8 cellular contexts compared by ENCODE assay signal in genomic region chr19:2051771-2052704, GRCh38. TPM values are rescaled to one million over a fixed set of nuclear protein-coding genes. Genes with fewer than 3 reads are reported as not detected.
DNase-seq lines count a peak whose midpoint lies in the region; ATAC-seq, FAIRE-seq and TF ChIP-seq lines count a peak whose summit lies in the region.

No MANE protein-coding gene starts in this region.

- H3K4me3 ChIP-seq in DND-41 (ENCODE audit: low read depth in 1 of 2, low read length in 2 of 2) (peak overlapping the region; percentile 20 to 89; a peak in 3 of 4 replicates), Karpas-422 (ENCODE audit: low read length) (peak overlapping the region; percentile 44; the same call in 1 of the 2 replicates), liver (ENCODE audit: low read depth in 1 of 3, low read length in 3 of 3) (no peak overlapping the region), thymus (ENCODE audit: low read length) (peak overlapping the region; percentile 96)

- no peaks in the 10 kb centered on the region for H3K9me2 ChIP-seq in Karpas-422 (replicated peaks; ENCODE audit: insufficient read depth, low read length)

- peak overlapping the region; percentile 87 for H3K27ac Mint-ChIP-seq in activated naive CD8-positive, alpha-beta T cell

- no peak for TF ChIP-seq CTCF in DND-41 (IDR thresholded peaks at IDR 0.05; ENCODE audit: borderline replicate concordance, extremely low read depth, low read length, poor library complexity, severe bottlenecking)
- TF ChIP-seq CTCF in liver (IDR thresholded peaks at IDR 0.05; ENCODE audit: low read depth, low read length, missing input control) = no peak

- WGBS in liver = 27% methylated on average over 18 of the region's 18 CpGs
- 38% methylated on average over 18 of the region's 18 CpGs for WGBS in thymus

- H3K79me2 ChIP-seq in DND-41 (ENCODE audit: insufficient read depth, low read length) (peaks cover 40% of the 10 kb centered on the region), Karpas-422 (ENCODE audit: low read length) (peaks cover 34% of the 10 kb centered on the region)

- peaks cover 28% of the 10 kb centered on the region; the same call in 1 of the 2 replicates for H3K36me3 ChIP-seq in DND-41 (ENCODE audit: insufficient read depth, low read length)
- H3K36me3 ChIP-seq in Karpas-422 (ENCODE audit: insufficient read depth, low read length) = peaks cover 18% of the 10 kb centered on the region; the same call in 1 of the 2 replicates
- peaks cover 0 to 2% (median 0%) of the 10 kb centered on the region in 4 donors for H3K36me3 ChIP-seq in liver (ENCODE audit: control insufficient read depth in 4 of 4, insufficient read depth in 3 of 4, low read depth in 1 of 4, low read length in 3 of 4)
- peaks cover 20% of the 10 kb centered on the region for H3K36me3 ChIP-seq in thymus (ENCODE audit: control insufficient read depth, insufficient read depth)

- no peak for FAIRE-seq in frontal cortex (lab: Jason Lieb, UNC)

- peak overlapping the region; percentile 79 for H3K4me3 Mint-ChIP-seq in activated naive CD8-positive, alpha-beta T cell

- H4K20me1 ChIP-seq in DND-41 (ENCODE audit: insufficient read depth, low read length) (peaks cover 37% of the 10 kb centered on the region), Karpas-422 (ENCODE audit: insufficient read depth, low read depth, low read length) (peaks cover 37% of the 10 kb centered on the region)

- H2AFZ ChIP-seq in DND-41 (ENCODE audit: low read depth, low read length) (peak overlapping the region; percentile 85), Karpas-422 (ENCODE audit: low read length) (peak overlapping the region; percentile 60; the same call in 1 of the 2 replicates)

- H3K27ac ChIP-seq in DND-41 (ENCODE audit: low read length) (peak overlapping the region; percentile 82), Karpas-422 (ENCODE audit: low read length) (peak overlapping the region; percentile 68), liver (ENCODE audit: low read depth in 1 of 2, low read length in 2 of 2) (peak overlapping the region; percentile 91 to 93), thymus (ENCODE audit: low read depth) (peak overlapping the region; percentile 94)

- H3K4me1 ChIP-seq in DND-41 (ENCODE audit: insufficient read depth, low read length) (peaks cover 59% of the 10 kb centered on the region), Karpas-422 (ENCODE audit: low read length) (peaks cover 65% of the 10 kb centered on the region), liver (ENCODE audit: control insufficient read depth in 4 of 4, insufficient read depth in 4 of 4, low read length in 3 of 4) (peaks cover 37 to 55% (median 42%) of the 10 kb centered on the region in 4 donors), thymus (ENCODE audit: control insufficient read depth, insufficient read depth, low read length) (peaks cover 52% of the 10 kb centered on the region)

- H3K9me3 ChIP-seq in DND-41 (ENCODE audit: insufficient read depth, low read length, severe bottlenecking) (no peaks in the 10 kb centered on the region), Karpas-422 (ENCODE audit: low read length) (no peaks in the 10 kb centered on the region), liver (ENCODE audit: control insufficient read depth in 4 of 4, low read length in 3 of 4) (no peaks in the 10 kb centered on the region), thymus (ENCODE audit: control insufficient read depth) (no peaks in the 10 kb centered on the region)

- H3K9ac ChIP-seq in DND-41 (ENCODE audit: low read depth, low read length) (peak overlapping the region; percentile 91), Karpas-422 (ENCODE audit: low read length) (peak overlapping the region; percentile 57), liver (ENCODE audit: low read depth in 1 of 2, low read length in 2 of 2) (peak overlapping the region; percentile 17 to 63)

- no peak for ATAC-seq in DND-41 (ENCODE audit: insufficient read depth, low read depth)
- ATAC-seq in HG03571 (IDR thresholded peaks at IDR 0.05; ENCODE audit: unreplicated experiment) = no peak

- H3K36me3 Mint-ChIP-seq in activated naive CD8-positive, alpha-beta T cell = no peaks in the 10 kb centered on the region

- H3K27me3 ChIP-seq in DND-41 (ENCODE audit: insufficient read depth, low read length, poor library complexity) = no peaks in the 10 kb centered on the region
- H3K27me3 ChIP-seq in Karpas-422 (ENCODE audit: low read length) = no peaks in the 10 kb centered on the region
- no peaks in the 10 kb centered on the region for H3K27me3 ChIP-seq in liver (ENCODE audit: control insufficient read depth in 4 of 4, insufficient read depth in 4 of 4, low read length in 3 of 4)
- no peaks in the 10 kb centered on the region for H3K27me3 ChIP-seq in thymus (ENCODE audit: control insufficient read depth, insufficient read depth)

- peaks cover 43% of the 10 kb centered on the region for H3K4me1 Mint-ChIP-seq in activated naive CD8-positive, alpha-beta T cell (ENCODE audit: low read depth)

- no peaks in the 10 kb centered on the region for H3K27me3 Mint-ChIP-seq in activated naive CD8-positive, alpha-beta T cell

- no peak for TF ChIP-seq RAD21 in liver (IDR thresholded peaks at IDR 0.05)

- peak; percentile 44 for DNase-seq in DND-41
- peak; percentile 69 for DNase-seq in Karpas-422
- DNase-seq in frontal cortex (ENCODE audit: low spot score in 2 of 2) = no peak
- DNase-seq in NK-92 (lab: John Stamatoyannopoulos, UW; ENCODE audit: unreplicated experiment) = no peak

- H3K4me2 ChIP-seq in DND-41 (ENCODE audit: insufficient read depth, low read length) = peak overlapping the region; percentile 96
- peak overlapping the region; percentile 37 for H3K4me2 ChIP-seq in Karpas-422 (ENCODE audit: low read depth, low read length, poor library complexity, severe bottlenecking)

- H3K9me3 Mint-ChIP-seq in activated naive CD8-positive, alpha-beta T cell (ENCODE audit: low read depth) = no peaks in the 10 kb centered on the region

TF ChIP-seq in liver, 16 proteins besides CTCF, POLR2A, EP300 and RAD21:
- TF ChIP-seq HNF4A (conservative IDR thresholded peaks at IDR 0.05) = peak in 1 of 2 donors; percentile 3
- TF ChIP-seq FOXA1 (IDR thresholded peaks at IDR 0.05) = no peak
- TF ChIP-seq ZBTB33 (IDR thresholded peaks at IDR 0.05) = no peak
- no peak for TF ChIP-seq ATF3 (IDR thresholded peaks at IDR 0.05)
- no peak for TF ChIP-seq GABPA (IDR thresholded peaks at IDR 0.05 in 1 of 2, conservative IDR thresholded peaks at IDR 0.05 in 1 of 2)
- no peak for TF ChIP-seq TAF1 (conservative IDR thresholded peaks at IDR 0.05)
- TF ChIP-seq RXRA (IDR thresholded peaks at IDR 0.05) = peak; percentile 51 to 58

RNA-seq across cellular contexts. Expression of gene MKNK2, which starts 1.0 kb away (rescaled TPM):
- total RNA-seq in Karpas-422 (2014; rRNA removed; shearing (Covaris generic); ENCODE audit: low replicate concordance) = 526 and 862 TPM in 2 replicates
- total RNA-seq in liver (100 to 1,000 TPM in 1 of 2 donors, 10 to 100 TPM in 1; 49.5 to 105 TPM), frontal cortex (18.3 TPM)
- polyA plus RNA-seq in liver (10 to 100 TPM; 24.7 to 43.3 TPM), thymus (97.9 TPM)

RNA-seq across cellular contexts. Expression of gene BTBD2, which starts 36.5 kb away (rescaled TPM):
- total RNA-seq in Karpas-422 (2014; rRNA removed; shearing (Covaris generic); ENCODE audit: low replicate concordance) = 66.8 and 112 TPM in 2 replicates
- total RNA-seq in liver = 10 to 100 TPM; 19.5 to 20.9 TPM
- polyA plus RNA-seq in liver = 10 to 100 TPM in 1 of 2 donors, 1 to 10 TPM in 1; 7.4 to 25.1 TPM
- polyA plus RNA-seq in thymus = 36.9 TPM
- 41.2 TPM for total RNA-seq in frontal cortex

RNA-seq across cellular contexts. Expression of gene MOB3A, which starts 44.1 kb away (rescaled TPM):
- 153 and 219 TPM in 2 replicates for total RNA-seq in Karpas-422 (2014; rRNA removed; shearing (Covaris generic); ENCODE audit: low replicate concordance)
- total RNA-seq in liver (1 to 10 TPM; 7.9 to 8.7 TPM), frontal cortex (9.4 TPM)
- polyA plus RNA-seq in liver (1 to 10 TPM; 3.4 to 5.2 TPM), thymus (29.7 TPM)

RNA-seq across cellular contexts. Expression of gene IZUMO4, which starts 44.7 kb away (rescaled TPM):
- 285 and 487 TPM in 2 replicates for total RNA-seq in Karpas-422 (2014; rRNA removed; shearing (Covaris generic); ENCODE audit: low replicate concordance)
- 1 to 10 TPM; 1.2 TPM for total RNA-seq in liver
- 1 to 10 TPM; 1.3 to 1.4 TPM for polyA plus RNA-seq in liver
- 37.8 TPM for polyA plus RNA-seq in thymus
- total RNA-seq in frontal cortex = 2.9 TPM

Comparison
In these comparisons a context has a peak if more than half of its experiments do, and no peak if none do; other contexts are left out.
1. DNase-seq: peak in DND-41 (single experiment) and Karpas-422 (single experiment); none in frontal cortex (0 of 2) and NK-92 (single experiment).
2. H3K4me3 ChIP-seq: peak in DND-41 (2 of 2), Karpas-422 (single experiment) and thymus (single experiment); none in liver (0 of 3).
3. H3K9ac ChIP-seq: peak in every context shown above with its lines; median percentile 91 in DND-41; 57 in Karpas-422; 40 in liver.
4. RNA of gene MOB3A, which starts 44.1 kb away (total RNA-seq): 153 to 219 TPM in Karpas-422; 9.4 TPM in frontal cortex (single experiment) and 7.9 to 8.7 TPM in liver; every median in the first group is over 10 times any median in the second.
5. Peak in every context shown above with its lines, with median percentiles within 50 percentile points of each other: H3K27ac ChIP-seq.